1 cellular context compared by ENCODE assay signal in the genomic region with DNA sequence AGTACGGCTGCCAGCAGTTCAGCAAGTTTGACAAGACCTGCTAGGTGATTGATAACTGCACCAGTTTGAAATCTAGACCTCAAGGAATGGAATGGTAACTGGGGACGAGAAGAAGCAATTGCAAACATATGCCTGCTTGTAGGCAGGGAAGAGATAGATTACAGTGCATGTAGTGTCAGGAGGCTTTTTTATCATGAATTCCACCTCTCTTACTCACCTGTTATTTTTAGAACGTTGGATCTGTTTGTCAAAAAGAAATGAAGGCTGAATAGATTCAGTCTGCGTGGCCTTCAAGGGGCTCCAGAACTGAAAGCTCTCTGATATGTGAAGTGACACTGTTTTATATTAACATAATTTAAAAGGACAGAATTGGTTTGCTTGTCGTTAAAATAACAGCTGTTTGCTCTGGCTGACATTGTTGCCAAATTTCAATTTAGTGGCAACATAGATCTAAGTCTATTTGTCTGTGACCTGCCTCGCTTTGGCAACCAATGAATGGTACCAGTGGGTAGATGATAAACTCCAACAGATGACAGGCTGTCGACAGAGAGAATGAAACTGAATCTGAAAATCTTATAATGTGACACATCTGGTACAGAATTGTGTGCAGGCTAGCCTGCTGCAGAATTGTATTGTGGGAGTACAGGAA.
TF ChIP-seq lines count a peak whose summit lies in the region.

No MANE protein-coding gene starts in this region.

TF ChIP-seq in IMR-90, 13 proteins besides CTCF, POLR2A, EP300 and RAD21 (continued from another document):
- TF ChIP-seq BHLHE40 (IDR thresholded peaks at IDR 0.05; ENCODE audit: low read depth, low read length): no peak
